17 cellular contexts compared by ENCODE assay signal in genomic region chr7:151505836-151506468, GRCh38.
"Had no signal": no experiment of that assay in that cellular context is flagged by ENCODE, and none has a peak within 500 bp of the region (broad histone marks: within the 10 kb centered on the region; RNA-seq: fewer than 3 reads in every experiment).

No MANE protein-coding gene starts in this region.

- DNase-seq: activated CD4-positive, alpha-beta T cell treated with anti-CD3 and anti-CD28 coated beads for 48 hours; activated CD8-positive, alpha-beta memory T cell treated with anti-CD3 and anti-CD28 coated beads, Interleukin-2, amount 50 U/mL, for 4 hours; activated CD8-positive, alpha-beta T cell treated with anti-CD3 and anti-CD28 coated beads, Interleukin-2, amount 10 ng/mL, durations not matched to agents 7 days and 5 days; activated gamma-delta T cell treated with Interleukin-2 at 50 U/mL for 16 hours; activated naive CD8-positive, alpha-beta T cell treated with anti-CD3 and anti-CD28 coated beads, Interleukin-2, amount 50 U/mL, for 24 hours; aorta; left ventricle myocardium superior; naive thymus-derived CD8-positive, alpha-beta T cell; pancreas; stimulated activated CD4-positive, alpha-beta T cell treated with anti-CD3 and anti-CD28 coated beads, Interleukin-12 subunit alpha, Interleukin-12 subunit beta, amount 100 ng/mL, for 4 hours; stimulated activated CD4-positive, alpha-beta T cell treated with anti-CD3 and anti-CD28 coated beads, Interleukin-2, amount 100 ng/mL, for 24 hours had no signal

- H3K36me3 ChIP-seq: pancreas, thyroid gland had no signal

- FAIRE-seq: frontal cortex, islet of Langerhans, pancreas, urothelium cell line had no signal

- H3K27ac Mint-ChIP-seq: activated CD8-positive, alpha-beta T cell treated with anti-CD3 and anti-CD28 coated beads, Interleukin-2, amount 10 ng/mL, durations not matched to agents 7 days and 5 days; activated naive CD8-positive, alpha-beta T cell treated with anti-CD3 and anti-CD28 coated beads, Interleukin-2, amount 50 U/mL, for 24 hours; memory B cell had no signal

- H3K27me3 ChIP-seq: pancreas, thyroid gland had no signal

- H3K36me3 Mint-ChIP-seq: WTC11 had no signal

- H3K9me3 Mint-ChIP-seq: activated naive CD8-positive, alpha-beta T cell treated with anti-CD3 and anti-CD28 coated beads, Interleukin-2, amount 50 U/mL, for 24 hours; memory B cell; naive thymus-derived CD8-positive, alpha-beta T cell; WTC11 had no signal

- H3K9me3 ChIP-seq: pancreas, thyroid gland had no signal

- ATAC-seq: activated CD8-positive, alpha-beta T cell treated with anti-CD3 and anti-CD28 coated beads, Interleukin-2, amount 10 ng/mL, durations not matched to agents 7 days and 5 days; activated naive CD8-positive, alpha-beta T cell treated with anti-CD3 and anti-CD28 coated beads, Interleukin-2, amount 50 U/mL, for 24 hours; naive thymus-derived CD8-positive, alpha-beta T cell; pancreas had no signal

- H3K27ac ChIP-seq: pancreas, thyroid gland had no signal

- H3K4me3 ChIP-seq: pancreas, thyroid gland had no signal
